1 cellular context compared by ENCODE assay signal in the genomic region with DNA sequence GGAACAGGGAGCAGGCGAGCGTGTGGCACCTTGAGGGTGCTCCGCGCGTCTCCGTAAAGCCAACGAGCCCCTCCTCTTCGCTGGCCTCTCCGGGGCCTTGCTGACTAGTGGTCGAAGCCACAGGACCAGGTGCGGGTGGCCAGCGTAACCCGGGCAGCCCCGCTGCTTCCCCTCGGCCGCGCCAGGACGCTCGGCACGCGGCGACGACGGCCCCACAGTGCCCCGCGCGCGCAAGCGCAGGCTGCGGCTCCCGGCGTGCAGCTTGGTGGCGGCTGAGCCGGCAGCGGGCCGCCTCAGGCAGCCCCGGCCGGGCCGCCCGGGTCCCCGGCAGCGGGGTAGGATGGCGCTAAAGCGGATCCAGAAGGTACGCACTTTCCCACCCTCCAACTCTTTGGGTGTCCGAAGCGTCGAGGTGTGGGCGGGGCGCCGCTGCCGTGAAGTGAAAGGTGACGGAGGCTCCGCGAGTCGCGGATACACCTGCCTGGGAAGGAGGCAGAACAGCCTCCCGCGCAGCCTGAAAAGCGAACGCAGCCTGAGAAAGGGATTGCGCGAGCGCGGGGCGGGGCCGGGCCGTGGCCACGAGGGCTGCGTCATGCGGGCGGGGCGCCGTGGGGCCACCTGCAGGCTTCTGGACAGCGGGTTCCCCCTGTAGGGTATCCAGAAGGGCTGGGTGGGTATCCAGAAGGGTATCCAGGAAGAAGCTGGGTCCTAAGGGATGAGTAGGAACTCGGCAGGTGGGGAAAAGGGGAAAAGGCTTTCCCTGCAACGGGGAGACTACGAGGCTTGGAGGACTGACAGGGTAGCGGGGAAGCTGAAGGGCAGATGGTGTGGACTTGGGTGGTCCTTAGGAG.
TF ChIP-seq lines count a peak whose summit lies in the region.

A gene (plus strand): TSS at position 244 of the 851 bp plus-strand sequence. CDS start 97 bp downstream, at position 341.

TF ChIP-seq in K562, 482 proteins besides CTCF, POLR2A, EP300 and RAD21 (continued from another document and continues in another):
- TF ChIP-seq, protein P1, sequence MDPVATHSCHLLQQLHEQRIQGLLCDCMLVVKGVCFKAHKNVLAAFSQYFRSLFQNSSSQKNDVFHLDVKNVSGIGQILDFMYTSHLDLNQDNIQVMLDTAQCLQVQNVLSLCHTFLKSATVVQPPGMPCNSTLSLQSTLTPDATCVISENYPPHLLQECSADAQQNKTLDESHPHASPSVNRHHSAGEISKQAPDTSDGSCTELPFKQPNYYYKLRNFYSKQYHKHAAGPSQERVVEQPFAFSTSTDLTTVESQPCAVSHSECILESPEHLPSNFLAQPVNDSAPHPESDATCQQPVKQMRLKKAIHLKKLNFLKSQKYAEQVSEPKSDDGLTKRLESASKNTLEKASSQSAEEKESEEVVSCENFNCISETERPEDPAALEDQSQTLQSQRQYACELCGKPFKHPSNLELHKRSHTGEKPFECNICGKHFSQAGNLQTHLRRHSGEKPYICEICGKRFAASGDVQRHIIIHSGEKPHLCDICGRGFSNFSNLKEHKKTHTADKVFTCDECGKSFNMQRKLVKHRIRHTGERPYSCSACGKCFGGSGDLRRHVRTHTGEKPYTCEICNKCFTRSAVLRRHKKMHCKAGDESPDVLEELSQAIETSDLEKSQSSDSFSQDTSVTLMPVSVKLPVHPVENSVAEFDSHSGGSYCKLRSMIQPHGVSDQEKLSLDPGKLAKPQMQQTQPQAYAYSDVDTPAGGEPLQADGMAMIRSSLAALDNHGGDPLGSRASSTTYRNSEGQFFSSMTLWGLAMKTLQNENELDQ (CRISPR knock-in tag; IDR thresholded peaks at IDR 0.05; ENCODE audit: borderline replicate concordance), result peak; percentile 89; the same call in 1 of the 2 replicates
- TF ChIP-seq HIVEP1 (CRISPR knock-in tag; IDR thresholded peaks at IDR 0.05), result peak; percentile 6; the same call in 1 of the 2 replicates
- peak; percentile 66; the same call in 1 of the 2 replicates for TF ChIP-seq ZNF143 (CRISPR knock-in tag; IDR thresholded peaks at IDR 0.05)
- TF ChIP-seq FOXA1 (IDR thresholded peaks at IDR 0.05; ENCODE audit: borderline replicate concordance), result no peak
- no peak for TF ChIP-seq RUNX1 (IDR thresholded peaks at IDR 0.05; ENCODE audit: low read depth)
- peak; percentile 88 for TF ChIP-seq ATF7 (IDR thresholded peaks at IDR 0.05)
- TF ChIP-seq, protein P2, sequence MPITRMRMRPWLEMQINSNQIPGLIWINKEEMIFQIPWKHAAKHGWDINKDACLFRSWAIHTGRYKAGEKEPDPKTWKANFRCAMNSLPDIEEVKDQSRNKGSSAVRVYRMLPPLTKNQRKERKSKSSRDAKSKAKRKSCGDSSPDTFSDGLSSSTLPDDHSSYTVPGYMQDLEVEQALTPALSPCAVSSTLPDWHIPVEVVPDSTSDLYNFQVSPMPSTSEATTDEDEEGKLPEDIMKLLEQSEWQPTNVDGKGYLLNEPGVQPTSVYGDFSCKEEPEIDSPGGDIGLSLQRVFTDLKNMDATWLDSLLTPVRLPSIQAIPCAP (CRISPR knock-in tag; IDR thresholded peaks at IDR 0.05; ENCODE audit: borderline replicate concordance), result peak; percentile 57; the same call in 1 of the 2 replicates
- TF ChIP-seq, protein P3, sequence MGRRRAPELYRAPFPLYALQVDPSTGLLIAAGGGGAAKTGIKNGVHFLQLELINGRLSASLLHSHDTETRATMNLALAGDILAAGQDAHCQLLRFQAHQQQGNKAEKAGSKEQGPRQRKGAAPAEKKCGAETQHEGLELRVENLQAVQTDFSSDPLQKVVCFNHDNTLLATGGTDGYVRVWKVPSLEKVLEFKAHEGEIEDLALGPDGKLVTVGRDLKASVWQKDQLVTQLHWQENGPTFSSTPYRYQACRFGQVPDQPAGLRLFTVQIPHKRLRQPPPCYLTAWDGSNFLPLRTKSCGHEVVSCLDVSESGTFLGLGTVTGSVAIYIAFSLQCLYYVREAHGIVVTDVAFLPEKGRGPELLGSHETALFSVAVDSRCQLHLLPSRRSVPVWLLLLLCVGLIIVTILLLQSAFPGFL (CRISPR knock-in tag; IDR thresholded peaks at IDR 0.05), result 0 out of 2 replicates have a peak, but pooled peaks have one; percentile 73
- TF ChIP-seq ZNF212 (CRISPR knock-in tag; IDR thresholded peaks at IDR 0.05), result no peak
- TF ChIP-seq XRCC4 (IDR thresholded peaks at IDR 0.05; ENCODE audit: extremely low read depth, insufficient read depth, insufficient read length), result no peak
- 0 out of 2 replicates have a peak, but pooled peaks have one; percentile 71 for TF ChIP-seq NBN (IDR thresholded peaks at IDR 0.05; ENCODE audit: low read depth)
- TF ChIP-seq ZNF134 (CRISPR knock-in tag; conservative IDR thresholded peaks at IDR 0.05), result 0 out of 2 replicates have a peak, but pooled peaks have one; percentile 3
- TF ChIP-seq ZKSCAN3 (CRISPR knock-in tag; IDR thresholded peaks at IDR 0.05), result no peak
- TF ChIP-seq, protein P4, sequence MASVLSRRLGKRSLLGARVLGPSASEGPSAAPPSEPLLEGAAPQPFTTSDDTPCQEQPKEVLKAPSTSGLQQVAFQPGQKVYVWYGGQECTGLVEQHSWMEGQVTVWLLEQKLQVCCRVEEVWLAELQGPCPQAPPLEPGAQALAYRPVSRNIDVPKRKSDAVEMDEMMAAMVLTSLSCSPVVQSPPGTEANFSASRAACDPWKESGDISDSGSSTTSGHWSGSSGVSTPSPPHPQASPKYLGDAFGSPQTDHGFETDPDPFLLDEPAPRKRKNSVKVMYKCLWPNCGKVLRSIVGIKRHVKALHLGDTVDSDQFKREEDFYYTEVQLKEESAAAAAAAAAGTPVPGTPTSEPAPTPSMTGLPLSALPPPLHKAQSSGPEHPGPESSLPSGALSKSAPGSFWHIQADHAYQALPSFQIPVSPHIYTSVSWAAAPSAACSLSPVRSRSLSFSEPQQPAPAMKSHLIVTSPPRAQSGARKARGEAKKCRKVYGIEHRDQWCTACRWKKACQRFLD (CRISPR knock-in tag; IDR thresholded peaks at IDR 0.05), result peak; percentile 89; the same call in 1 of the 2 replicates
- TF ChIP-seq ELF1 (tag; IDR thresholded peaks at IDR 0.05), result no peak
- TF ChIP-seq NCOA2 (IDR thresholded peaks at IDR 0.05; ENCODE audit: partially characterized antibody in 2 of 2), result no peak
- peak; percentile 35 for TF ChIP-seq TAF1 (IDR thresholded peaks at IDR 0.05; ENCODE audit: control insufficient read depth, extremely low read depth, insufficient read depth, low read length, severe bottlenecking)
- no peak for TF ChIP-seq ZNF174 (CRISPR knock-in tag; IDR thresholded peaks at IDR 0.05)
- peak; percentile 59; the same call in 1 of the 2 replicates for TF ChIP-seq HDAC8 (tag; IDR thresholded peaks at IDR 0.05)
- TF ChIP-seq NFATC3 (IDR thresholded peaks at IDR 0.05), result no peak
- peak; percentile 85 for TF ChIP-seq TBP (optimal IDR thresholded peaks at IDR 0.05; ENCODE audit: low read depth, low read length)
- TF ChIP-seq ZNF239 (CRISPR knock-in tag; IDR thresholded peaks at IDR 0.05), result no peak
- TF ChIP-seq, protein P5, sequence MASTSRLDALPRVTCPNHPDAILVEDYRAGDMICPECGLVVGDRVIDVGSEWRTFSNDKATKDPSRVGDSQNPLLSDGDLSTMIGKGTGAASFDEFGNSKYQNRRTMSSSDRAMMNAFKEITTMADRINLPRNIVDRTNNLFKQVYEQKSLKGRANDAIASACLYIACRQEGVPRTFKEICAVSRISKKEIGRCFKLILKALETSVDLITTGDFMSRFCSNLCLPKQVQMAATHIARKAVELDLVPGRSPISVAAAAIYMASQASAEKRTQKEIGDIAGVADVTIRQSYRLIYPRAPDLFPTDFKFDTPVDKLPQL (IDR thresholded peaks at IDR 0.05; ENCODE audit: extremely low read depth, insufficient read length), result no peak
- TF ChIP-seq, protein P6, sequence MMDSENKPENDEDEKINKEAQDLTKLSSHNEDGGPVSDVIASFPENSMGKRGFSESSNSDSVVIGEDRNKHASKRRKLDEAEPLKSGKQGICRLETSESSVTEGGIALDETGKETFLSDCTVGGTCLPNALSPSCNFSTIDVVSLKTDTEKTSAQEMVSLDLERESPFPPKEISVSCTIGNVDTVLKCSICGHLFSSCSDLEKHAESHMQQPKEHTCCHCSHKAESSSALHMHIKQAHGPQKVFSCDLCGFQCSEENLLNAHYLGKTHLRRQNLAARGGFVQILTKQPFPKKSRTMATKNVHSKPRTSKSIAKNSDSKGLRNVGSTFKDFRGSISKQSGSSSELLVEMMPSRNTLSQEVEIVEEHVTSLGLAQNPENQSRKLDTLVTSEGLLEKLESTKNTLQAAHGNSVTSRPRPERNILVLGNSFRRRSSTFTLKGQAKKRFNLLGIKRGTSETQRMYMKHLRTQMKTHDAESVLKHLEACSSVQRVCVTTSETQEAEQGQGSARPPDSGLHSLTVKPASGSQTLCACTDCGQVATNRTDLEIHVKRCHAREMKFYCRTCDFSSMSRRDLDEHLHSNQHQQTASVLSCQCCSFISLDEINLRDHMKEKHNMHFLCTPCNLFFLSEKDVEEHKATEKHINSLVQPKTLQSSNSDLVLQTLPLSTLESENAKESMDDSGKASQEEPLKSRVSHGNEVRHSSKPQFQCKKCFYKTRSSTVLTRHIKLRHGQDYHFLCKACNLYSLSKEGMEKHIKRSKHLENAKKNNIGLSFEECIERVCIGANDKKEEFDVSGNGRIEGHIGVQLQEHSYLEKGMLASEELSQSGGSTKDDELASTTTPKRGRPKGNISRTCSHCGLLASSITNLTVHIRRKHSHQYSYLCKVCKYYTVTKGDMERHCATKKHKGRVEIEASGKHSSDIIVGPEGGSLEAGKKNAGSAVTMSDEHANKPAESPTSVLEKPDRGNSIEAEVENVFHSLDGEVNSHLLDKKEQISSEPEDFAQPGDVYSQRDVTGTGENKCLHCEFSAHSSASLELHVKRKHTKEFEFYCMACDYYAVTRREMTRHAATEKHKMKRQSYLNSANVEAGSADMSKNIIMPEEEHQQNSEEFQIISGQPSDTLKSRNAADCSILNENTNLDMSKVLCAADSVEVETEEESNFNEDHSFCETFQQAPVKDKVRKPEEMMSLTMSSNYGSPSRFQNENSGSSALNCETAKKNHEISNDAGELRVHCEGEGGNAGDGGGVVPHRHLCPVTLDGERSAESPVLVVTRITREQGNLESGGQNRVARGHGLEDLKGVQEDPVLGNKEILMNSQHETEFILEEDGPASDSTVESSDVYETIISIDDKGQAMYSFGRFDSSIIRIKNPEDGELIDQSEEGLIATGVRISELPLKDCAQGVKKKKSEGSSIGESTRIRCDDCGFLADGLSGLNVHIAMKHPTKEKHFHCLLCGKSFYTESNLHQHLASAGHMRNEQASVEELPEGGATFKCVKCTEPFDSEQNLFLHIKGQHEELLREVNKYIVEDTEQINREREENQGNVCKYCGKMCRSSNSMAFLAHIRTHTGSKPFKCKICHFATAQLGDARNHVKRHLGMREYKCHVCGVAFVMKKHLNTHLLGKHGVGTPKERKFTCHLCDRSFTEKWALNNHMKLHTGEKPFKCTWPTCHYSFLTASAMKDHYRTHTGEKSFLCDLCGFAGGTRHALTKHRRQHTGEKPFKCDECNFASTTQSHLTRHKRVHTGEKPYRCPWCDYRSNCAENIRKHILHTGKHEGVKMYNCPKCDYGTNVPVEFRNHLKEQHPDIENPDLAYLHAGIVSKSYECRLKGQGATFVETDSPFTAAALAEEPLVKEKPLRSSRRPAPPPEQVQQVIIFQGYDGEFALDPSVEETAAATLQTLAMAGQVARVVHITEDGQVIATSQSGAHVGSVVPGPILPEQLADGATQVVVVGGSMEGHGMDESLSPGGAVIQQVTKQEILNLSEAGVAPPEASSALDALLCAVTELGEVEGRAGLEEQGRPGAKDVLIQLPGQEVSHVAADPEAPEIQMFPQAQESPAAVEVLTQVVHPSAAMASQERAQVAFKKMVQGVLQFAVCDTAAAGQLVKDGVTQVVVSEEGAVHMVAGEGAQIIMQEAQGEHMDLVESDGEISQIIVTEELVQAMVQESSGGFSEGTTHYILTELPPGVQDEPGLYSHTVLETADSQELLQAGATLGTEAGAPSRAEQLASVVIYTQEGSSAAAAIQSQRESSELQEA (IDR thresholded peaks at IDR 0.05; ENCODE audit: low read depth), result no peak
- TF ChIP-seq, protein P7, sequence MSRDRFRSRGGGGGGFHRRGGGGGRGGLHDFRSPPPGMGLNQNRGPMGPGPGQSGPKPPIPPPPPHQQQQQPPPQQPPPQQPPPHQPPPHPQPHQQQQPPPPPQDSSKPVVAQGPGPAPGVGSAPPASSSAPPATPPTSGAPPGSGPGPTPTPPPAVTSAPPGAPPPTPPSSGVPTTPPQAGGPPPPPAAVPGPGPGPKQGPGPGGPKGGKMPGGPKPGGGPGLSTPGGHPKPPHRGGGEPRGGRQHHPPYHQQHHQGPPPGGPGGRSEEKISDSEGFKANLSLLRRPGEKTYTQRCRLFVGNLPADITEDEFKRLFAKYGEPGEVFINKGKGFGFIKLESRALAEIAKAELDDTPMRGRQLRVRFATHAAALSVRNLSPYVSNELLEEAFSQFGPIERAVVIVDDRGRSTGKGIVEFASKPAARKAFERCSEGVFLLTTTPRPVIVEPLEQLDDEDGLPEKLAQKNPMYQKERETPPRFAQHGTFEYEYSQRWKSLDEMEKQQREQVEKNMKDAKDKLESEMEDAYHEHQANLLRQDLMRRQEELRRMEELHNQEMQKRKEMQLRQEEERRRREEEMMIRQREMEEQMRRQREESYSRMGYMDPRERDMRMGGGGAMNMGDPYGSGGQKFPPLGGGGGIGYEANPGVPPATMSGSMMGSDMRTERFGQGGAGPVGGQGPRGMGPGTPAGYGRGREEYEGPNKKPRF (IDR thresholded peaks at IDR 0.05; ENCODE audit: low read depth, low read length), result no peak
- TF ChIP-seq ZNF507 (tag; conservative IDR thresholded peaks at IDR 0.05), result no peak
- TF ChIP-seq FOXM1 (IDR thresholded peaks at IDR 0.05; ENCODE audit: low read depth), result no peak
- peak; percentile 96 for TF ChIP-seq FOXM1 (CRISPR knock-in tag; IDR thresholded peaks at IDR 0.05; ENCODE audit: low read depth)
- TF ChIP-seq, protein P8, sequence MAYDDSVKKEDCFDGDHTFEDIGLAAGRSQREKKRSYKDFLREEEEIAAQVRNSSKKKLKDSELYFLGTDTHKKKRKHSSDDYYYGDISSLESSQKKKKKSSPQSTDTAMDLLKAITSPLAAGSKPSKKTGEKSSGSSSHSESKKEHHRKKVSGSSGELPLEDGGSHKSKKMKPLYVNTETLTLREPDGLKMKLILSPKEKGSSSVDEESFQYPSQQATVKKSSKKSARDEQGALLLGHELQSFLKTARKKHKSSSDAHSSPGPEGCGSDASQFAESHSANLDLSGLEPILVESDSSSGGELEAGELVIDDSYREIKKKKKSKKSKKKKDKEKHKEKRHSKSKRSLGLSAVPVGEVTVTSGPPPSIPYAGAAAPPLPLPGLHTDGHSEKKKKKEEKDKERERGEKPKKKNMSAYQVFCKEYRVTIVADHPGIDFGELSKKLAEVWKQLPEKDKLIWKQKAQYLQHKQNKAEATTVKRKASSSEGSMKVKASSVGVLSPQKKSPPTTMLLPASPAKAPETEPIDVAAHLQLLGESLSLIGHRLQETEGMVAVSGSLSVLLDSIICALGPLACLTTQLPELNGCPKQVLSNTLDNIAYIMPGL (CRISPR knock-in tag; IDR thresholded peaks at IDR 0.05), result peak; percentile 87; the same call in 1 of the 2 replicates
- peak; percentile 60; the same call in 1 of the 2 replicates for TF ChIP-seq EHMT2 (IDR thresholded peaks at IDR 0.05)
- TF ChIP-seq CBX5 (IDR thresholded peaks at IDR 0.05; ENCODE audit: borderline replicate concordance, low read depth), result no peak
- TF ChIP-seq HDGF (IDR thresholded peaks at IDR 0.05), result no peak
- no peak for TF ChIP-seq SPI1 (IDR thresholded peaks at IDR 0.05; ENCODE audit: borderline replicate concordance, low read depth, low read length)
- TF ChIP-seq ZSCAN32 (CRISPR knock-in tag; IDR thresholded peaks at IDR 0.05), result no peak
- peak; percentile 35 for TF ChIP-seq RBM22 (IDR thresholded peaks at IDR 0.05; ENCODE audit: low read depth, low read length, poor library complexity, severe bottlenecking)
- TF ChIP-seq BHLHE40 (IDR thresholded peaks at IDR 0.05; ENCODE audit: low read length), result 0 out of 2 replicates have a peak, but pooled peaks have one; percentile 63
- no peak for TF ChIP-seq CHD4 (IDR thresholded peaks at IDR 0.05; ENCODE audit: insufficient read depth, insufficient replicate concordance, low read depth, low read length, poor library complexity, severe bottlenecking)
- 0 out of 2 replicates have a peak, but pooled peaks have one; percentile 26 for TF ChIP-seq MXI1 (IDR thresholded peaks at IDR 0.05; ENCODE audit: low read depth, low read length)
- TF ChIP-seq ZNF75A (CRISPR knock-in tag; IDR thresholded peaks at IDR 0.05), result no peak
- TF ChIP-seq RFX7 (CRISPR knock-in tag; IDR thresholded peaks at IDR 0.05), result no peak
